ENCODE assay signal across 19 cellular contexts in genomic region chr18:55119434-55119833, GRCh38.
"Had no signal": no experiment of that assay in that cellular context is flagged by ENCODE, and none has a peak within 500 bp of the region (broad histone marks: within the 10 kb centered on the region; RNA-seq: fewer than 3 reads in every experiment).

No MANE protein-coding gene starts in this region.

- H3K4me1 Mint-ChIP-seq: endodermal cell had no signal

- H3K4me2 ChIP-seq: hepatocyte had no signal

- H2AFZ ChIP-seq: hepatocyte had no signal

- H3K79me2 ChIP-seq: hepatocyte had no signal

- H3K9me3 Mint-ChIP-seq: endodermal cell; natural killer cell treated with Interleukin-12 subunit alpha and Interleukin-12 subunit beta and Interleukin-15 and Interleukin-18, amount 100 ng/mL, for 72 hours had no signal

- H3K27ac ChIP-seq: ascending aorta, gastroesophageal sphincter, hepatocyte, left lung, transverse colon, vagina had no signal

- H3K27me3 ChIP-seq: ascending aorta, dorsolateral prefrontal cortex, gastroesophageal sphincter, hepatocyte, left lung, transverse colon, vagina had no signal

- FAIRE-seq: small intestine, TTC549 had no signal

- H3K36me3 Mint-ChIP-seq: natural killer cell treated with Interleukin-12 subunit alpha and Interleukin-12 subunit beta and Interleukin-15 and Interleukin-18, amount 100 ng/mL, for 72 hours had no signal

- H3K4me3 Mint-ChIP-seq: endodermal cell; natural killer cell treated with Interleukin-12 subunit alpha and Interleukin-12 subunit beta and Interleukin-15 and Interleukin-18, amount 100 ng/mL, for 72 hours had no signal

- H3K4me1 ChIP-seq: ascending aorta, gastroesophageal sphincter, left lung, transverse colon had no signal

- DNase-seq: activated CD4-positive, alpha-beta T cell treated with anti-CD3 and anti-CD28 coated beads, Interleukin-2, amount 50 U/mL, for 1 hour; activated naive CD4-positive, alpha-beta T cell; activated T-cell treated with anti-CD3 and anti-CD28 coated beads for 4 hours; dorsolateral prefrontal cortex; endodermal cell; islet precursor cell; left lung; mesendoderm; small intestine; stimulated activated naive CD8-positive, alpha-beta T cell treated with anti-CD3 and anti-CD28 coated beads, Interleukin-15, Interleukin-2, amounts not matched to agents 100 U/mL and 50 U/mL, for 24 hours; T-helper 2 cell; transverse colon had no signal

- H3K27ac Mint-ChIP-seq: endodermal cell; natural killer cell treated with Interleukin-12 subunit alpha and Interleukin-12 subunit beta and Interleukin-15 and Interleukin-18, amount 100 ng/mL, for 72 hours had no signal

- H3K27me3 Mint-ChIP-seq: natural killer cell treated with Interleukin-12 subunit alpha and Interleukin-12 subunit beta and Interleukin-15 and Interleukin-18, amount 100 ng/mL, for 72 hours had no signal

- ATAC-seq: activated CD4-positive, CD25-positive, alpha-beta regulatory T cell treated with anti-CD3 and anti-CD28 coated beads, Interleukin-2, amount 50 U/mL, for 24 hours; gastroesophageal sphincter; left lung; natural killer cell treated with Interleukin-12 subunit alpha and Interleukin-12 subunit beta and Interleukin-15 and Interleukin-18, amount 100 ng/mL, for 72 hours; stimulated activated naive CD8-positive, alpha-beta T cell treated with anti-CD3 and anti-CD28 coated beads, Interleukin-15, Interleukin-2, amounts not matched to agents 100 U/mL and 50 U/mL, for 24 hours had no signal

- H3K9me3 ChIP-seq: ascending aorta, gastroesophageal sphincter, left lung, transverse colon, vagina had no signal

- H3K36me3 ChIP-seq: ascending aorta, gastroesophageal sphincter, left lung, transverse colon, vagina had no signal

- H3K4me3 ChIP-seq: ascending aorta, dorsolateral prefrontal cortex, gastroesophageal sphincter, hepatocyte, left lung, transverse colon, vagina had no signal
